25 cellular contexts compared by ENCODE assay signal in genomic region chr12:22357531-22357930, GRCh38. TPM values are rescaled to one million over a fixed set of nuclear protein-coding genes. Genes with fewer than 3 reads are reported as not detected.
"Had no signal": no experiment of that assay in that cellular context is flagged by ENCODE, and none has a peak within 500 bp of the region (broad histone marks: within the 10 kb centered on the region; RNA-seq: fewer than 3 reads in every experiment).

No MANE protein-coding gene starts in this region.

- H3K9me3 ChIP-seq: colonic mucosa, esophagus muscularis mucosa, esophagus squamous epithelium, gastrocnemius medialis, gastroesophageal sphincter, heart left ventricle, heart right ventricle had no signal

- H3K27ac ChIP-seq: colonic mucosa, coronary artery, dorsolateral prefrontal cortex, epithelial cell of prostate, esophagus muscularis mucosa, esophagus squamous epithelium, foreskin keratinocyte, gastrocnemius medialis, gastroesophageal sphincter, heart left ventricle, heart right ventricle had no signal

- H3K4me1 ChIP-seq: colonic mucosa, esophagus squamous epithelium, foreskin keratinocyte, gastrocnemius medialis, gastroesophageal sphincter, heart left ventricle, heart right ventricle had no signal

- FAIRE-seq: endothelial cell of umbilical vein had no signal

- H3K4me3 ChIP-seq: colonic mucosa, coronary artery, dorsolateral prefrontal cortex, esophagus muscularis mucosa, esophagus squamous epithelium, gastrocnemius medialis, gastroesophageal sphincter, heart left ventricle, heart right ventricle had no signal

- H3K36me3 ChIP-seq: colonic mucosa, esophagus muscularis mucosa, esophagus squamous epithelium, gastrocnemius medialis, gastroesophageal sphincter, heart left ventricle, heart right ventricle had no signal

- DNase-seq: colonic mucosa; cortex of kidney; dermis blood vessel endothelial cell; dorsolateral prefrontal cortex; effector CD4-positive, alpha-beta T cell; effector CD8-positive, alpha-beta T cell; effector memory CD4-positive, alpha-beta T cell; effector memory CD8-positive, alpha-beta T cell; endodermal cell; erythroblast; esophagus squamous epithelium; foreskin fibroblast; foreskin keratinocyte; foreskin melanocyte; gastrocnemius medialis; glutamatergic neuron; head of caudate nucleus; heart left ventricle; heart right ventricle had no signal

- H3K27me3 ChIP-seq: colonic mucosa, dorsolateral prefrontal cortex, esophagus muscularis mucosa, esophagus squamous epithelium, foreskin keratinocyte, gastrocnemius medialis, gastroesophageal sphincter, heart right ventricle had no signal

- ATAC-seq: effector memory CD8-positive, alpha-beta T cell; esophagus mucosa; foreskin keratinocyte; gastrocnemius medialis; gastroesophageal sphincter; heart left ventricle; heart right ventricle had no signal

RNA-seq across cellular contexts. Expression of gene ST8SIA1, which starts 23.0 kb away (rescaled TPM):
- total RNA-seq: endothelial cell of umbilical vein had no signal
- polyA plus RNA-seq: endothelial cell of umbilical vein had no signal
